13 cellular contexts compared by ENCODE assay signal in genomic region chr6:31838968-31839367, GRCh38. TPM values are rescaled to one million over a fixed set of nuclear protein-coding genes. Genes with fewer than 3 reads are reported as not detected.
DNase-seq lines count a peak whose midpoint lies in the region; ATAC-seq and TF ChIP-seq lines count a peak whose summit lies in the region.
"Had no signal": no experiment of that assay in that cellular context is flagged by ENCODE, and none has a peak within 500 bp of the region (broad histone marks: within the 10 kb centered on the region; RNA-seq: fewer than 3 reads in every experiment).

No MANE protein-coding gene starts in this region.

- POLR2A ChIA-PET in activated CD4-positive, alpha-beta T cell treated with anti-CD3 and anti-CD28 coated beads, Interleukin-2, amount 10 ng/mL, durations not matched to agents 7 days and 5 days (lab: Charles Lee) = interaction anchor here (0.6 to 0.7 kb wide), 2 partner anchors 101 to 182 kb away, joined by 3 read pairs; no protein-coding TSS in a partner anchor

- H3K4me1 Mint-ChIP-seq in activated CD4-positive, alpha-beta T cell treated with anti-CD3 and anti-CD28 coated beads, Interleukin-2, amount 10 ng/mL, durations not matched to agents 7 days and 5 days = peaks cover 33% of the 10 kb centered on the region
- H3K4me1 Mint-ChIP-seq in IgD-negative memory B cell = peaks cover 17 to 31% (median 28%) of the 10 kb centered on the region in 3 donors
- peaks cover 49% of the 10 kb centered on the region for H3K4me1 Mint-ChIP-seq in brain
- peaks cover 31% of the 10 kb centered on the region for H3K4me1 Mint-ChIP-seq in progenitor cell of endocrine pancreas (ENCODE audit: low read depth)

- no peaks in the 10 kb centered on the region for H3K27me3 ChIP-seq in tibial nerve
- H3K27me3 ChIP-seq: colonic mucosa, gastroesophageal sphincter had no signal

- H3K27ac ChIP-seq in tibial nerve = no peak overlapping the region
- H3K27ac ChIP-seq: colonic mucosa had no signal

- TF ChIP-seq EP300 in tibial nerve (IDR thresholded peaks at IDR 0.05) = no peak

- peak overlapping the region; percentile 32 for H3K4me3 Mint-ChIP-seq in activated CD4-positive, alpha-beta T cell treated with anti-CD3 and anti-CD28 coated beads, Interleukin-2, amount 10 ng/mL, durations not matched to agents 7 days and 5 days
- H3K4me3 Mint-ChIP-seq in IgD-negative memory B cell = peak overlapping the region in 3 of 4 donors; percentile 26 to 76 (median 59)
- H3K4me3 Mint-ChIP-seq in brain = peak overlapping the region in 4 of 5 experiments; percentile 23 to 82 (median 58)
- no peak overlapping the region for H3K4me3 Mint-ChIP-seq in progenitor cell of endocrine pancreas (ENCODE audit: low read depth)

- no peak overlapping the region for H3K4me3 ChIP-seq in tibial nerve
- H3K4me3 ChIP-seq: colonic mucosa, gastroesophageal sphincter, lung had no signal

- H3K4me1 ChIP-seq in tibial nerve = peaks cover 0 to 40% (median 31%) of the 10 kb centered on the region in 4 donors

- H3K27ac Mint-ChIP-seq in activated CD4-positive, alpha-beta T cell treated with anti-CD3 and anti-CD28 coated beads, Interleukin-2, amount 10 ng/mL, durations not matched to agents 7 days and 5 days = peak overlapping the region; percentile 46
- H3K27ac Mint-ChIP-seq in IgD-negative memory B cell = peak overlapping the region in 2 of 3 donors; percentile 39 to 54
- peak overlapping the region in 3 of 5 experiments; percentile 51 to 77 (median 65) for H3K27ac Mint-ChIP-seq in brain
- H3K27ac Mint-ChIP-seq in progenitor cell of endocrine pancreas = peak overlapping the region; percentile 64

- H3K27me3 Mint-ChIP-seq in activated CD4-positive, alpha-beta T cell treated with anti-CD3 and anti-CD28 coated beads, Interleukin-2, amount 10 ng/mL, durations not matched to agents 7 days and 5 days = no peaks in the 10 kb centered on the region
- H3K27me3 Mint-ChIP-seq in IgD-negative memory B cell = no peaks in the 10 kb centered on the region
- H3K27me3 Mint-ChIP-seq in brain = peaks cover 14% of the 10 kb centered on the region
- no peaks in the 10 kb centered on the region for H3K27me3 Mint-ChIP-seq in progenitor cell of endocrine pancreas

- TF ChIP-seq POLR2A in tibial nerve (IDR thresholded peaks at IDR 0.05) = no peak

- no peak for ATAC-seq in HG03354 (IDR thresholded peaks at IDR 0.05; ENCODE audit: poor library complexity, severe bottlenecking, unreplicated experiment)
- ATAC-seq: gastroesophageal sphincter had no signal

- H3K9me3 ChIP-seq in tibial nerve = no peaks in the 10 kb centered on the region
- H3K9me3 ChIP-seq: colonic mucosa, gastroesophageal sphincter had no signal

- H3K9me3 Mint-ChIP-seq in activated CD4-positive, alpha-beta T cell treated with anti-CD3 and anti-CD28 coated beads, Interleukin-2, amount 10 ng/mL, durations not matched to agents 7 days and 5 days = no peaks in the 10 kb centered on the region
- H3K9me3 Mint-ChIP-seq in IgD-negative memory B cell (no peaks in the 10 kb centered on the region), brain (peaks cover 0 to 7% (median 4%) of the 10 kb centered on the region in 5 experiments), progenitor cell of endocrine pancreas (ENCODE audit: low read depth) (no peaks in the 10 kb centered on the region)

- DNase-seq in activated CD4-positive, alpha-beta T cell treated with anti-CD3 and anti-CD28 coated beads, Interleukin-2, amount 10 ng/mL, durations not matched to agents 7 days and 5 days = no peak
- DNase-seq in activated CD4-positive, alpha-beta T cell treated with anti-CD3 and anti-CD28 coated beads for 48 hours = no peak
- DNase-seq in progenitor cell of endocrine pancreas (ENCODE audit: low spot score, unreplicated experiment) = no peak
- no peak for DNase-seq in GDM1 (lab: John Stamatoyannopoulos, UW)
- DNase-seq in tibial nerve (ENCODE audit: low spot score in 2 of 2) = no peak
- DNase-seq: colonic mucosa, NCI-H1048, retina had no signal

- 95 to 100% methylated on average over 3 of the region's 3 CpGs for WGBS in tibial nerve, 2 donors

- CTCF ChIA-PET in activated CD4-positive, alpha-beta T cell treated with anti-CD3 and anti-CD28 coated beads, Interleukin-2, amount 10 ng/mL, durations not matched to agents 7 days and 5 days (lab: Charles Lee) = interaction anchor here (0.9 to 3.0 kb wide), 8 partner anchors 10 to 160 kb away, joined by 3 to 9 read pairs (median 4); partner anchors contain the start of genes DDAH2 and NEU1

- peaks cover 55% of the 10 kb centered on the region for H3K36me3 Mint-ChIP-seq in activated CD4-positive, alpha-beta T cell treated with anti-CD3 and anti-CD28 coated beads, Interleukin-2, amount 10 ng/mL, durations not matched to agents 7 days and 5 days (ENCODE audit: low read depth)
- peaks cover 2% of the 10 kb centered on the region for H3K36me3 Mint-ChIP-seq in IgD-negative memory B cell
- H3K36me3 Mint-ChIP-seq in brain = peaks cover 67% of the 10 kb centered on the region
- peaks cover 35% of the 10 kb centered on the region for H3K36me3 Mint-ChIP-seq in progenitor cell of endocrine pancreas (ENCODE audit: insufficient read depth)

- H3K36me3 ChIP-seq in tibial nerve = peaks cover 0 to 73% (median 14%) of the 10 kb centered on the region in 3 donors

- no peak for TF ChIP-seq CTCF in brain (conservative IDR thresholded peaks at IDR 0.05)
- no peak for TF ChIP-seq CTCF in progenitor cell of endocrine pancreas (IDR thresholded peaks at IDR 0.05; ENCODE audit: unreplicated experiment)
- no peak for TF ChIP-seq CTCF in tibial nerve (IDR thresholded peaks at IDR 0.05)

RNA-seq across cellular contexts. Expression of gene HSPA1B, which starts 11.4 kb away (rescaled TPM):
- 10 to 100 TPM; 44.0 to 47.2 TPM for total RNA-seq in activated CD4-positive, alpha-beta T cell treated with anti-CD3 and anti-CD28 coated beads, Interleukin-2, amount 10 ng/mL, durations not matched to agents 7 days and 5 days
- polyA plus RNA-seq in IgD-negative memory B cell (5.7 TPM), brain (ENCODE audit: insufficient read depth, low read depth, low replicate concordance) (248 TPM)
- total RNA-seq in progenitor cell of endocrine pancreas (152 and 165 TPM in 2 replicates), tibial nerve (100 to 1,000 TPM; 134 to 186 (median 168) TPM)

RNA-seq across cellular contexts. Expression of gene HSPA1A, which starts 23.6 kb away (rescaled TPM):
- total RNA-seq in activated CD4-positive, alpha-beta T cell treated with anti-CD3 and anti-CD28 coated beads, Interleukin-2, amount 10 ng/mL, durations not matched to agents 7 days and 5 days = 10 to 100 TPM; 89.8 to 92.7 TPM
- polyA plus RNA-seq in IgD-negative memory B cell (49.5 TPM), brain (ENCODE audit: insufficient read depth, low read depth, low replicate concordance) (286 TPM)
- total RNA-seq in progenitor cell of endocrine pancreas (52.5 and 56.6 TPM in 2 replicates), tibial nerve (100 to 1,000 TPM; 170 to 304 (median 221) TPM)

RNA-seq across cellular contexts. Expression of gene NEU1, which starts 23.7 kb away (rescaled TPM):
- total RNA-seq in activated CD4-positive, alpha-beta T cell treated with anti-CD3 and anti-CD28 coated beads, Interleukin-2, amount 10 ng/mL, durations not matched to agents 7 days and 5 days = 10 to 100 TPM; 16.7 to 17.0 TPM
- polyA plus RNA-seq in IgD-negative memory B cell (25.0 TPM), brain (ENCODE audit: insufficient read depth, low read depth, low replicate concordance) (59.5 TPM)
- total RNA-seq in progenitor cell of endocrine pancreas (52.4 and 57.4 TPM in 2 replicates), tibial nerve (10 to 100 TPM; 25.8 to 44.6 (median 33.8) TPM)

RNA-seq across cellular contexts. Expression of gene HSPA1L, which starts 23.9 kb away (rescaled TPM):
- 1 to 10 TPM; 3.3 to 3.5 TPM for total RNA-seq in activated CD4-positive, alpha-beta T cell treated with anti-CD3 and anti-CD28 coated beads, Interleukin-2, amount 10 ng/mL, durations not matched to agents 7 days and 5 days
- polyA plus RNA-seq in IgD-negative memory B cell (1.2 TPM), brain (ENCODE audit: insufficient read depth, low read depth, low replicate concordance) (7.6 TPM)
- total RNA-seq in progenitor cell of endocrine pancreas (2.4 and 2.5 TPM in 2 replicates), tibial nerve (1 to 10 TPM in 2 of 4 donors, under 1 TPM in 2; 0.20 to 2.4 (median 1.2) TPM)

RNA-seq across cellular contexts. Expression of gene LSM2, which starts 32.2 kb away (rescaled TPM):
- 100 to 1,000 TPM; 103 to 109 TPM for total RNA-seq in activated CD4-positive, alpha-beta T cell treated with anti-CD3 and anti-CD28 coated beads, Interleukin-2, amount 10 ng/mL, durations not matched to agents 7 days and 5 days
- polyA plus RNA-seq in IgD-negative memory B cell = 100 TPM
- 166 TPM for polyA plus RNA-seq in brain (ENCODE audit: insufficient read depth, low read depth, low replicate concordance)
- total RNA-seq in progenitor cell of endocrine pancreas = 80.4 and 82.9 TPM in 2 replicates
- 10 to 100 TPM; 23.9 to 31.8 (median 28.4) TPM for total RNA-seq in tibial nerve
